In genomic region chr3:46934508-46935167, GRCh38 we compare ENCODE assay signal across 2 cellular contexts.
TF ChIP-seq lines count a peak whose summit lies in the region.

No MANE protein-coding gene starts in this region.

TF ChIP-seq in IMR-90, 13 proteins besides CTCF, POLR2A, EP300 and RAD21:
- TF ChIP-seq NFE2L2 (IDR thresholded peaks at IDR 0.05; ENCODE audit: low read depth, low read length) (no peak), MAZ (IDR thresholded peaks at IDR 0.05; ENCODE audit: borderline replicate concordance, low read depth, low read length) (no peak), USF2 (IDR thresholded peaks at IDR 0.05; ENCODE audit: low read depth, low read length) (no peak), MAFK (IDR thresholded peaks at IDR 0.05; ENCODE audit: low read depth, low read length) (no peak), CHD1 (IDR thresholded peaks at IDR 0.05; ENCODE audit: low read depth, low read length) (no peak), ELK1 (IDR thresholded peaks at IDR 0.05; ENCODE audit: borderline replicate concordance, low read depth, low read length) (no peak), BHLHE40 (IDR thresholded peaks at IDR 0.05; ENCODE audit: low read depth, low read length) (no peak), RFX5 (IDR thresholded peaks at IDR 0.05; ENCODE audit: low read depth, low read length) (no peak), SMC3 (IDR thresholded peaks at IDR 0.05; ENCODE audit: low read depth, low read length) (no peak), MXI1 (IDR thresholded peaks at IDR 0.05; ENCODE audit: borderline replicate concordance, low read depth, low read length) (no peak), CEBPB (IDR thresholded peaks at IDR 0.05; ENCODE audit: low read depth, low read length) (no peak), FOS (IDR thresholded peaks at IDR 0.05; ENCODE audit: low read depth, low read length) (no peak), RCOR1 (IDR thresholded peaks at IDR 0.05; ENCODE audit: insufficient replicate concordance, low read length) (no peak)

TF ChIP-seq in K562, 482 proteins besides CTCF, POLR2A, EP300 and RAD21:
- peak; percentile 60; the same call in 1 of the 2 replicates for TF ChIP-seq NFIC (IDR thresholded peaks at IDR 0.05)
- TF ChIP-seq CHAMP1 (IDR thresholded peaks at IDR 0.05) = no peak
